In genomic region chr6:56490994-56491393, GRCh38 we compare ENCODE assay signal across 15 cellular contexts.
A peak's percentile ranks its signal among the peaks of the same experiment; 100 is the strongest.
DNase-seq lines count a peak whose midpoint lies in the region; TF ChIP-seq lines count a peak whose summit lies in the region.
"Had no signal": no experiment of that assay in that cellular context is flagged by ENCODE, and none has a peak within 500 bp of the region (broad histone marks: within the 10 kb centered on the region; RNA-seq: fewer than 3 reads in every experiment).

No MANE protein-coding gene starts in this region.

- H3K4me3 ChIP-seq in fibroblast of pulmonary artery (replicated peaks; ENCODE audit: low read depth, low read length) = no peak overlapping the region
- H3K4me3 ChIP-seq: right atrium auricular region had no signal

- DNase-seq in GM03348 (ENCODE audit: low spot score) = peak; percentile 42
- DNase-seq in RWPE1 (ENCODE audit: low spot score) = peak; percentile 20
- peak; percentile 54 for DNase-seq in fibroblast of pulmonary artery (ENCODE audit: low read depth)
- peak; percentile 92 for DNase-seq in renal cortical epithelial cell (ENCODE audit: low read depth)
- DNase-seq in NCI-H69 (lab: John Stamatoyannopoulos, UW) = no peak
- DNase-seq in stimulated activated CD8-positive, alpha-beta memory T cell treated with anti-CD3 and anti-CD28 coated beads, Interleukin-4, amount 100 ng/mL, for 48 hours = no peak
- no peak for DNase-seq in activated CD8-positive, alpha-beta memory T cell treated with anti-CD3 and anti-CD28 coated beads, Interleukin-2, amount 50 U/mL, for 4 hours
- no peak for DNase-seq in ecto neural progenitor cell (ENCODE audit: low spot score)
- DNase-seq: activated naive CD4-positive, alpha-beta T cell treated with anti-CD3 and anti-CD28 coated beads, Interleukin-2, amount 10 ng/mL, durations not matched to agents 7 days and 5 days; cerebellar nuclear complex; foreskin melanocyte; NCI-H526; stimulated activated CD4-positive, alpha-beta T cell treated with anti-CD3 and anti-CD28 coated beads, Interleukin-4, amount 100 ng/mL, for 24 hours; stimulated activated naive B cell treated with anti-CD40 and anti-IgM and Interleukin-4, amounts not matched to agents 10 μg/mL and 1 μg/mL and 100 μg/mL, for 72 hours had no signal

- H3K27ac ChIP-seq in RWPE1 = no peak overlapping the region

- POLR2A ChIA-PET in RWPE1 (lab: Yijun Ruan, JAX; ENCODE audit: low non-redundant PET) = no interaction called here

- CTCF ChIA-PET in RWPE1 (lab: Yijun Ruan, JAX) = interaction anchor here (0.5 to 1.3 kb wide), 2 partner anchors 11 to 102 kb away, joined by 3 to 4 read pairs; no protein-coding TSS in a partner anchor

- no peak for TF ChIP-seq CTCF in RWPE1 (conservative IDR thresholded peaks at IDR 0.05; ENCODE audit: low read depth)
- TF ChIP-seq CTCF in fibroblast of pulmonary artery (IDR thresholded peaks at IDR 0.05; ENCODE audit: low read length, missing control alignments) = no peak

Comparison
In these comparisons a context has a peak if more than half of its experiments do, and no peak if none do; other contexts are left out.
1. DNase-seq: peak in GM03348 (single experiment), RWPE1 (single experiment), fibroblast of pulmonary artery (single experiment) and renal cortical epithelial cell (single experiment); none in NCI-H69 (single experiment), stimulated activated CD8-positive, alpha-beta memory T cell treated with anti-CD3 and anti-CD28 coated beads, Interleukin-4, amount 100 ng/mL, for 48 hours (single experiment), activated CD8-positive, alpha-beta memory T cell treated with anti-CD3 and anti-CD28 coated beads, Interleukin-2, amount 50 U/mL, for 4 hours (single experiment) and ecto neural progenitor cell (single experiment).